9 cellular contexts compared by ENCODE assay signal in genomic region chr3:195897853-195898415, GRCh38. TPM values are rescaled to one million over a fixed set of nuclear protein-coding genes. Genes with fewer than 3 reads are reported as not detected.
DNase-seq lines count a peak whose midpoint lies in the region; ATAC-seq and TF ChIP-seq lines count a peak whose summit lies in the region.
"Had no signal": no experiment of that assay in that cellular context is flagged by ENCODE, and none has a peak within 500 bp of the region (broad histone marks: within the 10 kb centered on the region; RNA-seq: fewer than 3 reads in every experiment).

No MANE protein-coding gene starts in this region.

- BruUV-seq in Panc1 (replicated peaks; lab: Mats Ljungman, UMichigan), result TSS peak; percentile 28

- in situ Hi-C loops in Panc1 (cut with HindIII; ENCODE audit: low pct_unique_long_range_greater_than_20kb, low sequenced_read_pairs), result no loop called here

- TF ChIP-seq CTCF in Panc1 (IDR thresholded peaks at IDR 0.05), result no peak
- TF ChIP-seq CTCF in spleen (IDR thresholded peaks at IDR 0.05 in 8 of 11, conservative IDR thresholded peaks at IDR 0.05 in 3 of 11), result no peak

- peaks cover 20% of the 10 kb centered on the region for H3K36me3 Mint-ChIP-seq in activated naive CD4-positive, alpha-beta T cell treated with anti-CD3 and anti-CD28 coated beads, Interleukin-2, amount 10 ng/mL, durations not matched to agents 7 days and 5 days

- H3K4me3 ChIP-seq in Panc1 (ENCODE audit: low read depth in 2 of 2, low read length in 2 of 2), result no peak overlapping the region
- H3K4me3 ChIP-seq in spleen, result no peak overlapping the region

- no peak overlapping the region for H3K4me3 Mint-ChIP-seq in activated naive CD4-positive, alpha-beta T cell treated with anti-CD3 and anti-CD28 coated beads, Interleukin-2, amount 10 ng/mL, durations not matched to agents 7 days and 5 days

- H3K27me3 ChIP-seq in Panc1 (ENCODE audit: control insufficient read depth, insufficient read depth, low read length), result no peaks in the 10 kb centered on the region
- H3K27me3 ChIP-seq in spleen (replicated peaks in 1 of 7), result no peaks in the 10 kb centered on the region

- DNase-seq in activated naive CD4-positive, alpha-beta T cell treated with anti-CD3 and anti-CD28 coated beads, Interleukin-2, amount 10 ng/mL, durations not matched to agents 7 days and 5 days, result no peak
- no peak for DNase-seq in activated naive CD4-positive, alpha-beta T cell (lab: John Stamatoyannopoulos, UW)
- no peak for DNase-seq in Panc1 (ENCODE audit: low read depth, low spot score)
- no peak for DNase-seq in epithelial cell of prostate (ENCODE audit: low read depth, low spot score)
- peak; percentile 74 for DNase-seq in spleen
- DNase-seq in effector CD4-positive, alpha-beta T cell, result no peak
- DNase-seq: DMS79 had no signal

- H3K4me1 ChIP-seq in Panc1 (ENCODE audit: control insufficient read depth, insufficient read depth, low read length) (peaks cover 55% of the 10 kb centered on the region), spleen (peaks cover 40 to 98% (median 92%) of the 10 kb centered on the region in 6 donors)

- 44 to 63% (median 47%) methylated on average over 8 to 11 of the region's 11 CpGs for WGBS in spleen, 5 donors

- TF ChIP-seq POLR2A in spleen (IDR thresholded peaks at IDR 0.05), result no peak

- H3K4me1 Mint-ChIP-seq in activated naive CD4-positive, alpha-beta T cell treated with anti-CD3 and anti-CD28 coated beads, Interleukin-2, amount 10 ng/mL, durations not matched to agents 7 days and 5 days, result peaks cover 72% of the 10 kb centered on the region

- POLR2A ChIA-PET in Panc1 (lab: Charles Lee), result interaction anchor here (0.6 kb wide), 1 partner anchor 683 kb away, joined by 15 read pairs; no protein-coding TSS in a partner anchor

- ATAC-seq in Panc1 (no peak), HG03521 (IDR thresholded peaks at IDR 0.05; ENCODE audit: unreplicated experiment) (no peak), GM18519 (IDR thresholded peaks at IDR 0.05; ENCODE audit: low FRiP score, unreplicated experiment) (no peak)

- peak overlapping the region; percentile 70 for H3K27ac ChIP-seq in Panc1 (ENCODE audit: low read length)
- H3K27ac ChIP-seq in epithelial cell of prostate, result peak overlapping the region; percentile 96
- peak overlapping the region in 5 of 8 donors; percentile 1 to 91 (median 21) for H3K27ac ChIP-seq in spleen

- CTCF ChIA-PET in activated naive CD4-positive, alpha-beta T cell treated with anti-CD3 and anti-CD28 coated beads, Interleukin-2, amount 10 ng/mL, durations not matched to agents 7 days and 5 days (lab: Charles Lee), result interaction anchor here (1.4 to 7.9 kb wide), 3 partner anchors 10 to 39 kb away, joined by 4 to 118 read pairs (median 6); partner anchors contain the start of gene TNK2
- CTCF ChIA-PET in Panc1 (lab: Charles Lee), result interaction anchor here (0.7 kb wide), 1 partner anchor 273 kb away, joined by 4 read pairs; no protein-coding TSS in a partner anchor

- H3K9me3 ChIP-seq in Panc1 (ENCODE audit: control insufficient read depth, insufficient read depth, low read depth, low read length) (no peaks in the 10 kb centered on the region), spleen (no peaks in the 10 kb centered on the region)

- H3K9me3 Mint-ChIP-seq in activated naive CD4-positive, alpha-beta T cell treated with anti-CD3 and anti-CD28 coated beads, Interleukin-2, amount 10 ng/mL, durations not matched to agents 7 days and 5 days, result no peaks in the 10 kb centered on the region

- no peaks in the 10 kb centered on the region for H3K27me3 Mint-ChIP-seq in activated naive CD4-positive, alpha-beta T cell treated with anti-CD3 and anti-CD28 coated beads, Interleukin-2, amount 10 ng/mL, durations not matched to agents 7 days and 5 days

- intact Hi-C loops in Panc1 (cut with micrococcal nuclease; ENCODE audit: unreplicated experiment), result no loop called here
- intact Hi-C loops in spleen (cut with DNase I; ENCODE audit: low total_unique reads), result loop anchor here (5.0 kb wide), 1 partner anchor 36 kb away; no protein-coding TSS in a partner anchor

- H3K36me3 ChIP-seq in Panc1 (ENCODE audit: control insufficient read depth, insufficient read depth, low read length), result no peaks in the 10 kb centered on the region
- no peaks in the 10 kb centered on the region for H3K36me3 ChIP-seq in spleen

- H3K27ac Mint-ChIP-seq in activated naive CD4-positive, alpha-beta T cell treated with anti-CD3 and anti-CD28 coated beads, Interleukin-2, amount 10 ng/mL, durations not matched to agents 7 days and 5 days, result peak overlapping the region; percentile 43

RNA-seq across cellular contexts. Expression of gene TNK2, which starts 10.4 kb away (rescaled TPM):
- total RNA-seq in Panc1 (2021; ENCODE audit: unreplicated experiment) (72.3 TPM), spleen (100 to 1,000 TPM in 2 of 7 donors, 10 to 100 TPM in 5; 34.4 to 104 (median 81.4) TPM)
- polyA plus RNA-seq in Panc1 (2012; ENCODE audit: insufficient read length), result 89.5 TPM
- 10 to 100 TPM; 30.6 to 86.4 (median 71.0) TPM for polyA plus RNA-seq in spleen

Comparison
In these comparisons a context has a peak if more than half of its experiments do, and no peak if none do; other contexts are left out.
1. H3K27ac ChIP-seq: peak in every context shown above with its lines; median percentile 96 in epithelial cell of prostate; 70 in Panc1; 21 in spleen.